26 cellular contexts compared by ENCODE assay signal in the genomic region with DNA sequence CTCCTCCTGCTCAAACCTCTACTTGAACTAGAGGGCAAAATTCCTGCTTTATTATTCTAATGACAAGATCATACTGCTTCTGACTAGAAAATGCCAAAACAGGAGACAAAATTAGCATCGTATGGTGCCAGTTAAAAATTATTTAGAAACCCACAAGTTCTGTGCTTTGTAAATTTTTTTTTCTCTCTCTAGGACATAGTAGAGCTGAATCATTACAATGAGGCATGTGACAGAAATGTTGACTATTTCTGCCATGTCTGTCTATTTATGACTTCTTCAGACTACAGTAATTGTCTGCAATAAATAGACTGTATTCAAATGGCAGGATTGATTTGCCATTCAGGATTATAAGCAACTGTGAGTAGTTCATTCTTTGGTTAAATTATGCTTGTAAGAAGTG.
DNase-seq lines count a peak whose midpoint lies in the region; ATAC-seq and TF ChIP-seq lines count a peak whose summit lies in the region.
"Had no signal": no experiment of that assay in that cellular context is flagged by ENCODE, and none has a peak within 500 bp of the region (broad histone marks: within the 10 kb centered on the region; RNA-seq: fewer than 3 reads in every experiment).

No MANE protein-coding gene starts in this region.

- H3K79me1 ChIP-seq in mesenchymal stem cell (replicated peaks; ENCODE audit: low read length, poor library complexity, severe bottlenecking): no peaks in the 10 kb centered on the region

- POLR2A ChIA-PET in PC-3 (lab: Charles Lee; ENCODE audit: unreplicated experiment): no interaction called here

- no peak overlapping the region for H3K4me2 ChIP-seq in PC-3 (ENCODE audit: low read length)
- no peak overlapping the region for H3K4me2 ChIP-seq in mesenchymal stem cell (ENCODE audit: low read length, poor library complexity, severe bottlenecking)
- H3K4me2 ChIP-seq: hepatocyte had no signal

- H2AK5ac ChIP-seq in mesenchymal stem cell (ENCODE audit: low read length, severe bottlenecking): no peak overlapping the region

- H3K9me3 ChIP-seq in PC-3 (ENCODE audit: low read length) (no peaks in the 10 kb centered on the region), mesenchymal stem cell (ENCODE audit: control insufficient read depth, low read length) (no peaks in the 10 kb centered on the region), spleen (no peaks in the 10 kb centered on the region), right cardiac atrium (ENCODE audit: control insufficient read depth, low read length) (no peaks in the 10 kb centered on the region)
- H3K9me3 ChIP-seq: sigmoid colon, SJSA1, stomach, upper lobe of right lung had no signal

- H3K9ac ChIP-seq in PC-3 (ENCODE audit: low read length) (no peak overlapping the region), mesenchymal stem cell (ENCODE audit: low read length) (peak overlapping the region; percentile 41)
- H3K9ac ChIP-seq: parathyroid adenoma had no signal

- no peak for TF ChIP-seq POLR2A in spleen (IDR thresholded peaks at IDR 0.05)

- ATAC-seq in PC-3 (no peak), HG02885 (IDR thresholded peaks at IDR 0.05; ENCODE audit: poor library complexity, unreplicated experiment) (no peak), right cardiac atrium (no peak), left ventricle myocardium superior (no peak)
- ATAC-seq: esophagus mucosa; naive thymus-derived CD4-positive, alpha-beta T cell; upper lobe of right lung had no signal

- no peaks in the 10 kb centered on the region for H3K9me2 ChIP-seq in PC-3 (replicated peaks; ENCODE audit: low read length)

- H3K4me3 ChIP-seq in PC-3 (ENCODE audit: low read length): no peak overlapping the region
- H3K4me3 ChIP-seq in mesenchymal stem cell (ENCODE audit: insufficient read depth in 1 of 2, low read depth in 1 of 2, low read length in 2 of 2): no peak overlapping the region
- no peak overlapping the region for H3K4me3 ChIP-seq in spleen
- no peak overlapping the region for H3K4me3 ChIP-seq in right cardiac atrium (ENCODE audit: low read length)
- H3K4me3 ChIP-seq: hepatocyte, sigmoid colon, SJSA1, stomach, upper lobe of right lung had no signal

- TF ChIP-seq CTCF in PC-3 (conservative IDR thresholded peaks at IDR 0.05; ENCODE audit: low read depth, low read length): no peak
- TF ChIP-seq CTCF in spleen (IDR thresholded peaks at IDR 0.05 in 8 of 11, conservative IDR thresholded peaks at IDR 0.05 in 3 of 11): no peak

- no peaks in the 10 kb centered on the region for H3K79me2 ChIP-seq in PC-3 (ENCODE audit: low read length)
- H3K79me2 ChIP-seq: hepatocyte, parathyroid adenoma had no signal

- intact Hi-C loops in PC-3 (cut with micrococcal nuclease) (no loop called here), spleen (cut with DNase I; ENCODE audit: low total_unique reads) (no loop called here), right cardiac atrium (cut with DNase I) (no loop called here), left ventricle myocardium superior (cut with micrococcal nuclease) (no loop called here)

- H2BK15ac ChIP-seq in mesenchymal stem cell (ENCODE audit: low read depth, poor library complexity, severe bottlenecking): no peak overlapping the region

- H2AFZ ChIP-seq in PC-3 (ENCODE audit: low read length) (no peak overlapping the region), mesenchymal stem cell (ENCODE audit: low read depth, low read length) (no peak overlapping the region)
- H2AFZ ChIP-seq: hepatocyte, parathyroid adenoma had no signal

- H3K4ac ChIP-seq in mesenchymal stem cell (ENCODE audit: low read depth in 1 of 2, low read length in 2 of 2): no peak overlapping the region

- H2BK120ac ChIP-seq in mesenchymal stem cell (ENCODE audit: low read depth, low read length): no peak overlapping the region

- H3K36me3 ChIP-seq in PC-3 (ENCODE audit: low read depth, low read length) (no peaks in the 10 kb centered on the region), mesenchymal stem cell (ENCODE audit: control insufficient read depth in 1 of 2, insufficient read depth in 2 of 2, low read depth in 1 of 2, low read length in 2 of 2) (no peaks in the 10 kb centered on the region), spleen (no peaks in the 10 kb centered on the region)
- H3K36me3 ChIP-seq: sigmoid colon, SJSA1, stomach, upper lobe of right lung had no signal

- H3F3A ChIP-seq in PC-3 (ENCODE audit: low read length, unreplicated experiment): peaks cover 4% of the 10 kb centered on the region

- no TSS peak for BruUV-seq in PC-3 (replicated peaks; lab: Mats Ljungman, UMichigan)

- no peaks in the 10 kb centered on the region for H4K20me1 ChIP-seq in PC-3 (ENCODE audit: low read length)

- H3K14ac ChIP-seq in mesenchymal stem cell (ENCODE audit: low read length in 2 of 2): no peak overlapping the region

- no peak overlapping the region for H4K91ac ChIP-seq in mesenchymal stem cell (ENCODE audit: low read length)

- WGBS in mesenchymal stem cell: no CpG with 5 or more reads among the region's 1 CpG
- 85 to 95% (median 87%) methylated on average over 1 of the region's 1 CpG for WGBS in spleen, 5 donors
- WGBS in right cardiac atrium: 77% methylated on average over 1 of the region's 1 CpG

- H3K18ac ChIP-seq in mesenchymal stem cell (ENCODE audit: low read depth in 1 of 2, low read length in 2 of 2): no peak overlapping the region

- H2BK5ac ChIP-seq in mesenchymal stem cell (ENCODE audit: low read depth, low read length, poor library complexity, severe bottlenecking): no peak overlapping the region

- no peak overlapping the region for H2BK12ac ChIP-seq in mesenchymal stem cell (ENCODE audit: low read length in 2 of 2)

- no peak overlapping the region for H4K8ac ChIP-seq in mesenchymal stem cell (ENCODE audit: low read length)

- H3K4me1 ChIP-seq in PC-3 (ENCODE audit: insufficient read depth, low read length) (peaks cover 14% of the 10 kb centered on the region), mesenchymal stem cell (ENCODE audit: control insufficient read depth, insufficient read depth, low read depth, low read length) (peaks cover 9% of the 10 kb centered on the region), spleen (peaks cover 0 to 18% (median 4%) of the 10 kb centered on the region in 6 donors), right cardiac atrium (ENCODE audit: control insufficient read depth, insufficient read depth, low read length) (no peaks in the 10 kb centered on the region)
- H3K4me1 ChIP-seq: parathyroid adenoma, sigmoid colon, stomach had no signal

- H3K23ac ChIP-seq in mesenchymal stem cell (ENCODE audit: low read length in 2 of 2): no peak overlapping the region

- peak; percentile 26 for DNase-seq in AG08395 (ENCODE audit: low spot score)
- DNase-seq in PC-3: peak; percentile 2
- DNase-seq in dedifferentiated amniotic fluid mesenchymal stem cell (ENCODE audit: extremely low spot score): peak; percentile 40
- DNase-seq in mesenchymal stem cell: peak; percentile 53
- DNase-seq in spleen: no peak
- no peak for DNase-seq in right cardiac atrium
- no peak for DNase-seq in left ventricle myocardium superior
- DNase-seq: activated CD4-positive, CD25-positive, alpha-beta regulatory T cell; activated naive CD8-positive, alpha-beta T cell treated with anti-CD3 and anti-CD28 coated beads for 36 hours; activated T-cell treated with anti-CD3 and anti-CD28 coated beads, Interleukin-2, amount 50 U/mL, for 48 hours; CD4-positive, CD25-positive, alpha-beta regulatory T cell; DMS153; mammary epithelial cell; naive thymus-derived CD4-positive, alpha-beta T cell; NCI-H187; NCI-H2227 treated with DMSO at 0.1 percent for 48 hours; NCI-H82; sigmoid colon; stomach; upper lobe of right lung had no signal

- CTCF ChIA-PET in PC-3 (lab: Charles Lee): no interaction called here

- H3K27me3 ChIP-seq in PC-3 (ENCODE audit: low read length) (no peaks in the 10 kb centered on the region), mesenchymal stem cell (ENCODE audit: control insufficient read depth in 1 of 2, insufficient read depth in 1 of 2, low read length in 2 of 2) (no peaks in the 10 kb centered on the region), spleen (replicated peaks in 1 of 7) (no peaks in the 10 kb centered on the region), right cardiac atrium (ENCODE audit: control insufficient read depth, insufficient read depth) (no peaks in the 10 kb centered on the region)
- H3K27me3 ChIP-seq: hepatocyte, sigmoid colon, SJSA1, stomach, upper lobe of right lung had no signal

- H3K27ac ChIP-seq in PC-3 (ENCODE audit: low read length): no peak overlapping the region
- H3K27ac ChIP-seq in mesenchymal stem cell (ENCODE audit: low read length, poor library complexity, severe bottlenecking): peak overlapping the region; percentile 49
- no peak overlapping the region for H3K27ac ChIP-seq in spleen
- no peak overlapping the region for H3K27ac ChIP-seq in right cardiac atrium (ENCODE audit: low read length)
- H3K27ac ChIP-seq: hepatocyte, HL-60, parathyroid adenoma, sigmoid colon, SJSA1, stomach had no signal

Comparison
In these comparisons a context has a peak if more than half of its experiments do, and no peak if none do; other contexts are left out.
1. DNase-seq: peak in AG08395 (single experiment), PC-3 (single experiment), dedifferentiated amniotic fluid mesenchymal stem cell (single experiment) and mesenchymal stem cell (single experiment); none in spleen (single experiment), right cardiac atrium (0 of 3) and left ventricle myocardium superior (single experiment).